In the genomic region with DNA sequence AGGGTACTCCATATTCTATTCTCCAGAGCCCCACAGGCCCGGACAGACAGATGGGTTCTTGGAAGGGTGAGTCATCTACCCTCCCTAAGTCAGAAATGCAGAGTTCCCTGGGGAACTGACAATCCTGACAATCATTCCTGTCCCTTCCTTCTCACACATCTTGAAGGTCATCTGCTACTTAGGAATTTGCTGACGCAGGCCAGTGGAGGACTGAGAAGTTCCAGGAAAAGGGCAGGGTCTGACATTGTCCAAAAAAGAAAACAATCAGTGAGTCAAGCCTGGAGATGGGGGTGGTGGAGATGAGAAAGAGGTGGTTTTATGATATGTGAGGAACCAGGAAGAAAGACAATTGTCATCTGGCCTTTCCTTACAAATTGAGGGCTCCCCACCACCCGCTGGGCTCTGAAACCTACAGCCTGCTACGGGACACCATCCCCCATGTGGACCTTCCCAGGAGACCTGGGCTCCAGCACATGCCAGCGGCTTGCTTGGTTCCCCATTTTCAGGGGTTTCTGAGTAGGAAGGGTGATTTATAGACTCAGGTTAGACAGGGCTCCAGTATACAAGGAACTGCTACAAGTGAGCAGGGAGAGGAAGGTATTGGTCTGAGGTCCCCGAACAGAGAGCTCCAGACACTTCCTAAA, we compare ENCODE assay signal across 8 cellular contexts. TPM values are rescaled to one million over a fixed set of nuclear protein-coding genes. Genes with fewer than 3 reads are reported as not detected.
DNase-seq lines count a peak whose midpoint lies in the region; ATAC-seq and TF ChIP-seq lines count a peak whose summit lies in the region.

No MANE protein-coding gene starts in this region.

- H3K36me3 Mint-ChIP-seq in osteocyte (ENCODE audit: unreplicated experiment) = peaks cover 34% of the 10 kb centered on the region

- H3K4me3 Mint-ChIP-seq in osteocyte (ENCODE audit: unreplicated experiment) = peak overlapping the region; percentile 40

- DNase-seq in NOMO-1 treated with dmso at 0.1 percent for 144 hours (lab: John Stamatoyannopoulos, UW; ENCODE audit: unreplicated experiment) (peak; percentile 2), epithelial cell of proximal tubule (ENCODE audit: low read depth) (peak; percentile 96), osteocyte (ENCODE audit: extremely low spot score, unreplicated experiment) (no peak), ureter (ENCODE audit: low spot score) (no peak), epidermal melanocyte (ENCODE audit: insufficient read length, low spot score) (no peak)
- DNase-seq in stimulated activated CD4-positive, alpha-beta T cell treated with anti-CD3 and anti-CD28 coated beads, Interleukin-12 subunit alpha, Interleukin-12 subunit beta, amount 100 ng/mL, for 4 hours = no peak

- TF ChIP-seq CTCF in epithelial cell of proximal tubule (conservative IDR thresholded peaks at IDR 0.05; ENCODE audit: low read depth, low read length) (no peak), osteocyte (IDR thresholded peaks at IDR 0.05) (no peak)

- peak overlapping the region; percentile 92 for H3K27ac Mint-ChIP-seq in osteocyte (ENCODE audit: unreplicated experiment)

- ATAC-seq in GM21390 (IDR thresholded peaks at IDR 0.05; ENCODE audit: unreplicated experiment) = peak; percentile 22
- ATAC-seq in HG02763 (IDR thresholded peaks at IDR 0.05; ENCODE audit: unreplicated experiment) = no peak

- H3K4me1 Mint-ChIP-seq in osteocyte (ENCODE audit: unreplicated experiment) = peaks cover 84% of the 10 kb centered on the region

- no peaks in the 10 kb centered on the region for H3K27me3 Mint-ChIP-seq in osteocyte (ENCODE audit: unreplicated experiment)

- no peaks in the 10 kb centered on the region for H3K9me3 Mint-ChIP-seq in osteocyte (ENCODE audit: unreplicated experiment)

- H3K4me3 ChIP-seq in epithelial cell of proximal tubule (ENCODE audit: low read depth, low read length) = no peak overlapping the region

RNA-seq across cellular contexts. Expression of a gene that starts 12.9 kb away (rescaled TPM):
- total RNA-seq in epithelial cell of proximal tubule (427 and 615 TPM in 2 replicates), osteocyte (857 and 912 TPM in 2 replicates), ureter (546 TPM)

RNA-seq across cellular contexts. Expression of a gene that starts 22.7 kb away (rescaled TPM):
- total RNA-seq in epithelial cell of proximal tubule (not detected in 2 replicates), osteocyte (0.75 TPM in 1 of 2 replicates, not detected in the other), ureter (0.52 TPM)

RNA-seq across cellular contexts. Expression of a gene that starts 51.0 kb away (rescaled TPM):
- total RNA-seq in epithelial cell of proximal tubule (20.3 and 25.0 TPM in 2 replicates), osteocyte (30.6 and 31.1 TPM in 2 replicates), ureter (36.5 TPM)

Comparison
In these comparisons a context has a peak if more than half of its experiments do, and no peak if none do; other contexts are left out.
1. DNase-seq: peak in NOMO-1 treated with dmso at 0.1 percent for 144 hours (single experiment) and epithelial cell of proximal tubule (single experiment); none in osteocyte (single experiment), ureter (single experiment), stimulated activated CD4-positive, alpha-beta T cell treated with anti-CD3 and anti-CD28 coated beads, Interleukin-12 subunit alpha, Interleukin-12 subunit beta, amount 100 ng/mL, for 4 hours (single experiment) and epidermal melanocyte (single experiment).